In the genomic region with DNA sequence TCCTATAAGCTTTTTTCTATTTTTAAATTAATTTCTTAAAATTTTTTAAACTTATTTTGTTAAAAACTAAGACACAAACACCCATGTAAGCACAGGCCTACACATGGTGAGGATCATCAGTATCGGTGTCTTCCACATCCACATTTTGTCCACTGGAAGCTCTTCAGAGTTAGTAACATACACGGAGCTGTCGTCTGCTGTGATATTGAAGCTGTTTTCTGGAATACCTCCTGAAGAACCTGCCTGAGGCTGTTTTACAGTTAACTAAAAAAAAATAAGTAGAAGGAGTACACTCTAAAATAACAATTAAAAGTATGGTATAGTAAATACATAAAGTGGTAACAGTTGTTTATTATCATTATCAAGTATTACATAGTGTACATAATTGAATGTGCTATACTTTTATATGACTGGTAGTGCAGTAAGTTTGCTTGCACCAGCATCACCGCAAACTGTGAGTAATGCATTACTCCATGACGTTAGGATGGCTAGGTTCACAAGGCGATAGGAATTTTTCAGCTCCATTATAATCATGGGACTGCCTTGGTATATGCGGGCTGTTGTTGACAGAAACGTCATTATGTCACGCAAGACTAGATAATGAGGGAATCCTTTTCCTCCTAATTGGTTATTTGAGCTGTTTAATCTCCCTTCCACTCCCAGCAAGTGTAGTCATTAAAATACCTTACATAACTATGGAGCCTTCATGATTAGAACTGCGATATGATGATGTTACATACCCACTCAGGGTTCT, we compare ENCODE assay signal across 1 cellular context.
TF ChIP-seq lines count a peak whose summit lies in the region.

No MANE protein-coding gene starts in this region.

TF ChIP-seq in A549, 52 proteins besides CTCF, POLR2A, EP300 and RAD21 (continued from another document):
- no peak for TF ChIP-seq HES2 (IDR thresholded peaks at IDR 0.05)
- TF ChIP-seq FOSL2 (IDR thresholded peaks at IDR 0.05) = no peak
- TF ChIP-seq FOSL2 (CRISPR knock-in tag; IDR thresholded peaks at IDR 0.05) = peak; percentile 94
- TF ChIP-seq NFE2L2 (conservative IDR thresholded peaks at IDR 0.05; ENCODE audit: low read length) = no peak
- TF ChIP-seq JUN (IDR thresholded peaks at IDR 0.05) = 0 out of 5 replicates have a peak, but pooled peaks of 1 of the 2 experiments have one; percentile 34
- TF ChIP-seq NPAS2 (CRISPR knock-in tag; IDR thresholded peaks at IDR 0.05; ENCODE audit: borderline replicate concordance) = no peak
- TF ChIP-seq, protein P1, sequence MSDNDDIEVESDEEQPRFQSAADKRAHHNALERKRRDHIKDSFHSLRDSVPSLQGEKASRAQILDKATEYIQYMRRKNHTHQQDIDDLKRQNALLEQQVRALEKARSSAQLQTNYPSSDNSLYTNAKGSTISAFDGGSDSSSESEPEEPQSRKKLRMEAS (IDR thresholded peaks at IDR 0.05) = peak; percentile 59; the same call in 1 of the 2 replicates
- TF ChIP-seq EHF (CRISPR knock-in tag; IDR thresholded peaks at IDR 0.05) = peak; percentile 22; the same call in 1 of the 2 replicates
- TF ChIP-seq NR3C1 (IDR thresholded peaks at IDR 0.05) = no peak
- TF ChIP-seq USF2 (IDR thresholded peaks at IDR 0.05) = no peak
- peak; percentile 37; the same call in 1 of the 2 replicates for TF ChIP-seq FOSB (CRISPR knock-in tag; IDR thresholded peaks at IDR 0.05)
- TF ChIP-seq ZNF302 (CRISPR knock-in tag; IDR thresholded peaks at IDR 0.05) = no peak
- peak; percentile 44 for TF ChIP-seq JUNB (IDR thresholded peaks at IDR 0.05)
- TF ChIP-seq RFX5 (IDR thresholded peaks at IDR 0.05) = no peak
- TF ChIP-seq RARB (CRISPR knock-in tag; IDR thresholded peaks at IDR 0.05) = no peak
- peak in 1 of 2 experiments; percentile 65; a peak in 1 of 4 replicates for TF ChIP-seq CEBPB (IDR thresholded peaks at IDR 0.05)
- peak; percentile 48; the same call in 1 of the 2 replicates for TF ChIP-seq ZSCAN20 (CRISPR knock-in tag; IDR thresholded peaks at IDR 0.05)
- TF ChIP-seq MAFK (IDR thresholded peaks at IDR 0.05; ENCODE audit: partially characterized antibody) = peak; percentile 25
- peak; percentile 95 for TF ChIP-seq GATA3 (IDR thresholded peaks at IDR 0.05; ENCODE audit: borderline replicate concordance)
- TF ChIP-seq HOXB5 (CRISPR knock-in tag; IDR thresholded peaks at IDR 0.05) = peak; percentile 82; the same call in 1 of the 2 replicates
